Comparison of ENCODE assay signal across 16 cellular contexts in genomic region chr1:26729633-26730032, GRCh38. TPM values are rescaled to one million over a fixed set of nuclear protein-coding genes. Genes with fewer than 3 reads are reported as not detected.
A peak's percentile ranks its signal among the peaks of the same experiment; 100 is the strongest.
DNase-seq lines count a peak whose midpoint lies in the region; ATAC-seq and TF ChIP-seq lines count a peak whose summit lies in the region.
"Had no signal": no experiment of that assay in that cellular context is flagged by ENCODE, and none has a peak within 500 bp of the region (broad histone marks: within the 10 kb centered on the region; RNA-seq: fewer than 3 reads in every experiment).

No MANE protein-coding gene starts in this region.

- CTCF ChIA-PET in WTC11 (lab: Charles Lee): interaction anchor here (1.2 kb wide), 1 partner anchor 59 kb away, joined by 4 read pairs; no protein-coding TSS in a partner anchor

- TF ChIP-seq CTCF in 22Rv1 (IDR thresholded peaks at IDR 0.05) (no peak), WTC11 (IDR thresholded peaks at IDR 0.05) (no peak), ascending aorta (IDR thresholded peaks at IDR 0.05) (no peak)

- intact Hi-C loops in ascending aorta (cut with DNase I): no loop called here

- peaks cover 56% of the 10 kb centered on the region for H3K4me1 ChIP-seq in CD4-positive, CD25-positive, alpha-beta regulatory T cell (ENCODE audit: control insufficient read depth, insufficient read depth, low read length, poor library complexity, severe bottlenecking)
- H3K4me1 ChIP-seq in ascending aorta: peaks cover 0 to 45% of the 10 kb centered on the region in 2 donors

- H3K36me3 Mint-ChIP-seq in CD4-positive, CD25-positive, alpha-beta regulatory T cell: peaks cover 31% of the 10 kb centered on the region
- peaks cover 45% of the 10 kb centered on the region for H3K36me3 Mint-ChIP-seq in WTC11
- peaks cover 0 to 57% (median 17%) of the 10 kb centered on the region in 3 donors for H3K36me3 Mint-ChIP-seq in naive thymus-derived CD8-positive, alpha-beta T cell
- H3K36me3 Mint-ChIP-seq in stimulated activated naive B cell treated with anti-CD40 and anti-IgM and Interleukin-4, amounts not matched to agents 10 μg/mL and 1 μg/mL and 100 μg/mL, for 72 hours: peaks cover 23 to 43% of the 10 kb centered on the region in 2 donors

- H3K9me3 ChIP-seq in CD4-positive, CD25-positive, alpha-beta regulatory T cell (ENCODE audit: control insufficient read depth in 2 of 2, low read length in 2 of 2): no peaks in the 10 kb centered on the region
- H3K9me3 ChIP-seq in ascending aorta: no peaks in the 10 kb centered on the region
- H3K9me3 ChIP-seq: BLaER1, Peyer's patch had no signal

- H3K27ac ChIP-seq in 22Rv1: peak overlapping the region; percentile 52
- H3K27ac ChIP-seq in CD4-positive, CD25-positive, alpha-beta regulatory T cell (ENCODE audit: insufficient read depth, low read length, poor library complexity, severe bottlenecking): no peak overlapping the region
- no peak overlapping the region for H3K27ac ChIP-seq in ascending aorta
- H3K27ac ChIP-seq: BLaER1, KMS-11, Peyer's patch had no signal

- no peak overlapping the region for H3K4me3 ChIP-seq in CD4-positive, CD25-positive, alpha-beta regulatory T cell (ENCODE audit: low read depth, low read length)
- no peak overlapping the region for H3K4me3 ChIP-seq in ascending aorta
- H3K4me3 ChIP-seq: BLaER1, Peyer's patch had no signal

- peaks cover 50% of the 10 kb centered on the region for H3K36me3 ChIP-seq in CD4-positive, CD25-positive, alpha-beta regulatory T cell (ENCODE audit: control insufficient read depth, insufficient read depth, low read length)
- H3K36me3 ChIP-seq in ascending aorta: peaks cover 37 to 47% of the 10 kb centered on the region in 2 donors

- H3K27ac Mint-ChIP-seq in CD4-positive, CD25-positive, alpha-beta regulatory T cell: peak overlapping the region in 2 of 3 donors; percentile 57 to 66
- peak overlapping the region; percentile 78; the same call in 1 of the 2 replicates for H3K27ac Mint-ChIP-seq in WTC11
- H3K27ac Mint-ChIP-seq in naive thymus-derived CD8-positive, alpha-beta T cell: peak overlapping the region in 7 of 10 donors; percentile 22 to 83 (median 56)
- no peak overlapping the region for H3K27ac Mint-ChIP-seq in stimulated activated naive B cell treated with anti-CD40 and anti-IgM and Interleukin-4, amounts not matched to agents 10 μg/mL and 1 μg/mL and 100 μg/mL, for 72 hours

- peak overlapping the region in 1 of 4 donors; percentile 40 for H3K4me3 Mint-ChIP-seq in CD4-positive, CD25-positive, alpha-beta regulatory T cell
- no peak overlapping the region for H3K4me3 Mint-ChIP-seq in WTC11
- no peak overlapping the region for H3K4me3 Mint-ChIP-seq in naive thymus-derived CD8-positive, alpha-beta T cell
- no peak overlapping the region for H3K4me3 Mint-ChIP-seq in stimulated activated naive B cell treated with anti-CD40 and anti-IgM and Interleukin-4, amounts not matched to agents 10 μg/mL and 1 μg/mL and 100 μg/mL, for 72 hours

- H3K4me1 Mint-ChIP-seq in CD4-positive, CD25-positive, alpha-beta regulatory T cell: peaks cover 50 to 93% (median 71%) of the 10 kb centered on the region in 4 donors
- peaks cover 42% of the 10 kb centered on the region for H3K4me1 Mint-ChIP-seq in WTC11
- peaks cover 40 to 90% (median 84%) of the 10 kb centered on the region in 4 donors for H3K4me1 Mint-ChIP-seq in naive thymus-derived CD8-positive, alpha-beta T cell
- H3K4me1 Mint-ChIP-seq in stimulated activated naive B cell treated with anti-CD40 and anti-IgM and Interleukin-4, amounts not matched to agents 10 μg/mL and 1 μg/mL and 100 μg/mL, for 72 hours: peaks cover 36 to 57% of the 10 kb centered on the region in 2 donors

- no peaks in the 10 kb centered on the region for H3K9me3 Mint-ChIP-seq in CD4-positive, CD25-positive, alpha-beta regulatory T cell
- no peaks in the 10 kb centered on the region for H3K9me3 Mint-ChIP-seq in WTC11
- no peaks in the 10 kb centered on the region for H3K9me3 Mint-ChIP-seq in naive thymus-derived CD8-positive, alpha-beta T cell
- no peaks in the 10 kb centered on the region for H3K9me3 Mint-ChIP-seq in stimulated activated naive B cell treated with anti-CD40 and anti-IgM and Interleukin-4, amounts not matched to agents 10 μg/mL and 1 μg/mL and 100 μg/mL, for 72 hours

- no peak for ATAC-seq in CD4-positive, CD25-positive, alpha-beta regulatory T cell (ENCODE audit: low read depth in 2 of 2)
- ATAC-seq in WTC11: no peak
- no peak for ATAC-seq in naive thymus-derived CD8-positive, alpha-beta T cell
- ATAC-seq in stimulated activated naive B cell treated with anti-CD40 and anti-IgM and Interleukin-4, amounts not matched to agents 10 μg/mL and 1 μg/mL and 100 μg/mL, for 72 hours (replicated peaks): no peak

- POLR2A ChIA-PET in WTC11 (lab: Charles Lee): no interaction called here
- POLR2A ChIA-PET in naive thymus-derived CD8-positive, alpha-beta T cell (lab: Charles Lee): interaction anchor here (0.6 to 10.0 kb wide), 5 partner anchors 13 to 501 kb away, joined by 4 to 93 read pairs (median 6); partner anchors contain the start of gene ARID1A

- H3K27me3 ChIP-seq in CD4-positive, CD25-positive, alpha-beta regulatory T cell (ENCODE audit: control insufficient read depth, insufficient read depth, low read length): no peaks in the 10 kb centered on the region
- no peaks in the 10 kb centered on the region for H3K27me3 ChIP-seq in ascending aorta
- H3K27me3 ChIP-seq: BLaER1, Peyer's patch had no signal

- DNase-seq in CD4-positive, CD25-positive, alpha-beta regulatory T cell: no peak
- no peak for DNase-seq in WTC11 (ENCODE audit: low spot score)
- no peak for DNase-seq in naive thymus-derived CD8-positive, alpha-beta T cell
- no peak for DNase-seq in ascending aorta (ENCODE audit: low spot score in 2 of 2)
- no peak for DNase-seq in NCI-H1105 treated with DMSO at 0.1 percent for 48 hours (lab: John Stamatoyannopoulos, UW)
- no peak for DNase-seq in stimulated activated naive B cell treated with anti-CD40 and anti-IgM and Interleukin-4, amounts not matched to agents 10 μg/mL and 1 μg/mL and 100 μg/mL, for 72 hours
- DNase-seq: DMS53, NCI-H1092, NCI-H1694, NCI-H446 treated with DMSO at 0.1 percent for 48 hours, NCI-H774, Peyer's patch, SHP77 had no signal

- H3K27me3 Mint-ChIP-seq in CD4-positive, CD25-positive, alpha-beta regulatory T cell: no peaks in the 10 kb centered on the region
- no peaks in the 10 kb centered on the region for H3K27me3 Mint-ChIP-seq in WTC11 (ENCODE audit: low read depth)
- no peaks in the 10 kb centered on the region for H3K27me3 Mint-ChIP-seq in naive thymus-derived CD8-positive, alpha-beta T cell
- H3K27me3 Mint-ChIP-seq in stimulated activated naive B cell treated with anti-CD40 and anti-IgM and Interleukin-4, amounts not matched to agents 10 μg/mL and 1 μg/mL and 100 μg/mL, for 72 hours: no peaks in the 10 kb centered on the region

TF ChIP-seq in WTC11, 78 proteins besides CTCF, POLR2A, EP300 and RAD21:
- no peak for TF ChIP-seq E2F5 (CRISPR knock-in tag; IDR thresholded peaks at IDR 0.05)
- TF ChIP-seq PRRX2 (CRISPR knock-in tag; IDR thresholded peaks at IDR 0.05): no peak
- no peak for TF ChIP-seq RORB (CRISPR knock-in tag; IDR thresholded peaks at IDR 0.05)
- no peak for TF ChIP-seq ZNF263 (CRISPR knock-in tag; IDR thresholded peaks at IDR 0.05; ENCODE audit: low read depth)
- TF ChIP-seq ZMAT4 (CRISPR knock-in tag; IDR thresholded peaks at IDR 0.05): no peak
- no peak for TF ChIP-seq GABPB1 (CRISPR knock-in tag; IDR thresholded peaks at IDR 0.05)
- TF ChIP-seq FOXJ3 (CRISPR knock-in tag; IDR thresholded peaks at IDR 0.05; ENCODE audit: borderline replicate concordance): no peak

RNA-seq across cellular contexts. Expression of gene ARID1A, which starts 33.8 kb away (rescaled TPM):
- 139 TPM for total RNA-seq in CD4-positive, CD25-positive, alpha-beta regulatory T cell
- 10 to 100 TPM in 3 of 4 donors, 1 to 10 TPM in 1; 9.5 to 13.4 (median 13.0) TPM for polyA plus RNA-seq in CD4-positive, CD25-positive, alpha-beta regulatory T cell
- 98.0 to 105 TPM (median 103 TPM) in 3 replicates for total RNA-seq in WTC11 (2021)
- total RNA-seq in naive thymus-derived CD8-positive, alpha-beta T cell: 100 to 1,000 TPM; 123 TPM
- 10 to 100 TPM; 21.2 to 32.0 (median 28.9) TPM for polyA plus RNA-seq in naive thymus-derived CD8-positive, alpha-beta T cell
- 104 TPM for total RNA-seq in ascending aorta

RNA-seq across cellular contexts. Expression of gene PIGV, which starts 58.1 kb away (rescaled TPM):
- total RNA-seq in CD4-positive, CD25-positive, alpha-beta regulatory T cell: 8.6 TPM
- polyA plus RNA-seq in CD4-positive, CD25-positive, alpha-beta regulatory T cell: 10 to 100 TPM in 2 of 4 donors, 1 to 10 TPM in 2; 8.3 to 13.2 (median 9.8) TPM
- 13.1 to 15.0 TPM (median 13.7 TPM) in 3 replicates for total RNA-seq in WTC11 (2021)
- total RNA-seq in naive thymus-derived CD8-positive, alpha-beta T cell: 10 to 100 TPM; 25.2 to 27.2 TPM
- polyA plus RNA-seq in naive thymus-derived CD8-positive, alpha-beta T cell: 10 to 100 TPM in 1 of 3 donors, 1 to 10 TPM in 2; 8.2 to 14.4 (median 9.6) TPM
- 8.8 TPM for total RNA-seq in ascending aorta
